In genomic region chr10:71076473-71077142, GRCh38 we compare ENCODE assay signal across 14 cellular contexts.
DNase-seq lines count a peak whose midpoint lies in the region; ATAC-seq and TF ChIP-seq lines count a peak whose summit lies in the region.
"Had no signal": no experiment of that assay in that cellular context is flagged by ENCODE, and none has a peak within 500 bp of the region (broad histone marks: within the 10 kb centered on the region; RNA-seq: fewer than 3 reads in every experiment).

No MANE protein-coding gene starts in this region.

- no peaks in the 10 kb centered on the region for H3K36me3 ChIP-seq in BLaER1
- no peaks in the 10 kb centered on the region for H3K36me3 ChIP-seq in GM23338 (ENCODE audit: insufficient read depth)
- H3K36me3 ChIP-seq: gastroesophageal sphincter had no signal

- no peak overlapping the region; the same call in 1 of the 2 replicates for H3K27ac Mint-ChIP-seq in GM23338

- H3K9me3 Mint-ChIP-seq in GM23338 = no peaks in the 10 kb centered on the region; the same call in 2 of the 3 replicates
- H3K9me3 Mint-ChIP-seq: naive thymus-derived CD8-positive, alpha-beta T cell had no signal

- H3K4me2 ChIP-seq in BLaER1 = peak overlapping the region; percentile 32
- H3K4me2 ChIP-seq in GM23338 = no peak overlapping the region

- H3K27me3 ChIP-seq in BLaER1 (no peaks in the 10 kb centered on the region), GM23338 (ENCODE audit: insufficient read depth) (no peaks in the 10 kb centered on the region)
- H3K27me3 ChIP-seq: gastroesophageal sphincter had no signal

- H3K4me1 Mint-ChIP-seq in GM23338 = peaks cover 27% of the 10 kb centered on the region
- H3K4me1 Mint-ChIP-seq: naive thymus-derived CD8-positive, alpha-beta T cell had no signal

- H4K20me1 ChIP-seq in BLaER1 (no peaks in the 10 kb centered on the region), GM23338 (replicated peaks; ENCODE audit: insufficient read depth) (no peaks in the 10 kb centered on the region)

- H3K79me2 ChIP-seq in GM23338 (replicated peaks; ENCODE audit: insufficient read depth) = no peaks in the 10 kb centered on the region

- H3K4me3 Mint-ChIP-seq in GM23338 = no peak overlapping the region
- H3K4me3 Mint-ChIP-seq: naive thymus-derived CD8-positive, alpha-beta T cell had no signal

- ATAC-seq in GM23338 (peak; percentile 42), left lobe of liver (no peak), GM18505 (IDR thresholded peaks at IDR 0.05; ENCODE audit: unreplicated experiment) (no peak), GM19324 (IDR thresholded peaks at IDR 0.05; ENCODE audit: low FRiP score, unreplicated experiment) (no peak)
- ATAC-seq: gastroesophageal sphincter; naive thymus-derived CD8-positive, alpha-beta T cell had no signal

- no peak for TF ChIP-seq POLR2A in GM18505 (IDR thresholded peaks at IDR 0.05; ENCODE audit: borderline replicate concordance, extremely low read depth, insufficient read depth, insufficient read length)

- no peaks in the 10 kb centered on the region for H3K9me2 ChIP-seq in GM23338 (ENCODE audit: insufficient read depth)

- H3K4me3 ChIP-seq in BLaER1 = no peak overlapping the region
- no peak overlapping the region for H3K4me3 ChIP-seq in GM23338
- H3K4me3 ChIP-seq: gastroesophageal sphincter had no signal

- H3K27ac ChIP-seq in BLaER1 (no peak overlapping the region), GM23338 (ENCODE audit: low read depth) (no peak overlapping the region)
- H3K27ac ChIP-seq: gastroesophageal sphincter had no signal

- peaks cover 5% of the 10 kb centered on the region for H3K27me3 Mint-ChIP-seq in GM23338 (ENCODE audit: insufficient read depth, low read depth, poor library complexity)
- H3K27me3 Mint-ChIP-seq: naive thymus-derived CD8-positive, alpha-beta T cell had no signal

- no peak for DNase-seq in GM23338 (ENCODE audit: low spot score)
- peak; percentile 11 for DNase-seq in RPMI8226
- peak; percentile 19 for DNase-seq in left lobe of liver (ENCODE audit: low spot score)
- DNase-seq in NCI-H226 = no peak
- DNase-seq: activated T-cell treated with anti-CD3 and anti-CD28 coated beads, Interleukin-2, amount 50 U/mL, for 48 hours; effector CD4-positive, alpha-beta T cell; IMR-90; left cardiac atrium; substantia nigra had no signal

- H3K9me3 ChIP-seq in BLaER1 = no peaks in the 10 kb centered on the region
- H3K9me3 ChIP-seq: gastroesophageal sphincter had no signal

- no peaks in the 10 kb centered on the region; the same call in 2 of the 3 replicates for H3K36me3 Mint-ChIP-seq in GM23338 (ENCODE audit: low read depth)
- H3K36me3 Mint-ChIP-seq: naive thymus-derived CD8-positive, alpha-beta T cell had no signal

- no peak for TF ChIP-seq CTCF in GM23338 (conservative IDR thresholded peaks at IDR 0.05; ENCODE audit: low read depth in 2 of 2)

- H2AFZ ChIP-seq in GM23338 = peak overlapping the region; percentile 66; the same call in 1 of the 2 replicates

- no peak overlapping the region for H3K9ac ChIP-seq in BLaER1

- H3K4me1 ChIP-seq in BLaER1 = peaks cover 24% of the 10 kb centered on the region
- no peaks in the 10 kb centered on the region for H3K4me1 ChIP-seq in GM23338 (ENCODE audit: insufficient read depth)

- H3F3A ChIP-seq in GM23338 (replicated peaks; ENCODE audit: low read depth) = no peaks in the 10 kb centered on the region

TF ChIP-seq in GM23338, 12 proteins besides CTCF, POLR2A, EP300 and RAD21:
- TF ChIP-seq STAT1 (IDR thresholded peaks at IDR 0.05; ENCODE audit: unreplicated experiment) (no peak), ZNF114 (CRISPR knock-in tag; IDR thresholded peaks at IDR 0.05) (no peak), REST (IDR thresholded peaks at IDR 0.05; ENCODE audit: unreplicated experiment) (no peak), ZNF331 (CRISPR knock-in tag; IDR thresholded peaks at IDR 0.05; ENCODE audit: low read depth) (no peak), ETS1 (IDR thresholded peaks at IDR 0.05) (no peak), JUNB (IDR thresholded peaks at IDR 0.05; ENCODE audit: unreplicated experiment) (no peak), NANOG (IDR thresholded peaks at IDR 0.05; ENCODE audit: borderline replicate concordance) (no peak), EZH2 (IDR thresholded peaks at IDR 0.05; ENCODE audit: low read depth, unreplicated experiment) (no peak)

Comparison
In these comparisons a context has a peak if more than half of its experiments do, and no peak if none do; other contexts are left out.
1. DNase-seq: peak in RPMI8226 (single experiment) and left lobe of liver (single experiment); none in GM23338 (single experiment) and NCI-H226 (single experiment).